In genomic region chr5:149931992-149932436, GRCh38 we compare ENCODE assay signal across 20 cellular contexts. TPM values are rescaled to one million over a fixed set of nuclear protein-coding genes. Genes with fewer than 3 reads are reported as not detected.
DNase-seq lines count a peak whose midpoint lies in the region; ATAC-seq and TF ChIP-seq lines count a peak whose summit lies in the region.
"Had no signal": no experiment of that assay in that cellular context is flagged by ENCODE, and none has a peak within 500 bp of the region (broad histone marks: within the 10 kb centered on the region; RNA-seq: fewer than 3 reads in every experiment).

No MANE protein-coding gene starts in this region.

- intact Hi-C loops in heart left ventricle (cut with DNase I) (no loop called here), cardiac septum (cut with DNase I) (no loop called here), tibial artery (cut with DNase I; ENCODE audit: low total_unique reads) (no loop called here)

- no peak for TF ChIP-seq CTCF in heart left ventricle (IDR thresholded peaks at IDR 0.05)
- no peak for TF ChIP-seq CTCF in tibial artery (IDR thresholded peaks at IDR 0.05)

- TF ChIP-seq POLR2A in heart left ventricle (IDR thresholded peaks at IDR 0.05) = no peak

- H3K4me3 ChIP-seq in heart left ventricle (peak overlapping the region in 7 of 12 donors; percentile 10 to 43 (median 25)), tibial artery (peak overlapping the region; percentile 9 to 21)

- H3K9me3 ChIP-seq in heart left ventricle (no peaks in the 10 kb centered on the region), tibial artery (no peaks in the 10 kb centered on the region)
- H3K9me3 ChIP-seq: ascending aorta, Peyer's patch had no signal

- 81 to 87% (median 83%) methylated on average over 14 of the region's 14 CpGs for WGBS in heart left ventricle, 4 donors

- H3K27me3 ChIP-seq in heart left ventricle (peaks cover 0 to 3% (median 0%) of the 10 kb centered on the region in 9 donors), tibial artery (no peaks in the 10 kb centered on the region)
- H3K27me3 ChIP-seq: ascending aorta, Peyer's patch had no signal

- H3K36me3 ChIP-seq in heart left ventricle (no peaks in the 10 kb centered on the region), tibial artery (no peaks in the 10 kb centered on the region)
- H3K36me3 ChIP-seq: ascending aorta, Peyer's patch had no signal

- no peak for DNase-seq in heart left ventricle
- no peak for DNase-seq in cardiac septum (ENCODE audit: low spot score)
- DNase-seq in NCI-H510A (lab: John Stamatoyannopoulos, UW) = peak; percentile 16
- DNase-seq in cerebellar cortex (ENCODE audit: low spot score) = peak; percentile 47
- no peak for DNase-seq in tibial artery
- no peak for DNase-seq in effector CD4-positive, alpha-beta T cell
- DNase-seq: activated B cell treated with CpG ODN at 0.5 μM for 24 hours; activated CD8-positive, alpha-beta memory T cell treated with anti-CD3 and anti-CD28 coated beads, Interleukin-2, amount 10 ng/mL, durations not matched to agents 7 days and 5 days; activated gamma-delta T cell; cortex of kidney; GF-D8; NCI-H446 treated with DMSO at 0.1 percent for 48 hours; Peyer's patch; stimulated activated CD4-positive, alpha-beta T cell treated with anti-CD3 and anti-CD28 coated beads, Interleukin-2, amount 100 ng/mL, for 24 hours; T-helper 1 cell; trophoblast cell had no signal

- ATAC-seq in heart left ventricle (no peak), GM21360 (IDR thresholded peaks at IDR 0.05; ENCODE audit: unreplicated experiment) (no peak), GM18498 (IDR thresholded peaks at IDR 0.05; ENCODE audit: unreplicated experiment) (no peak)
- ATAC-seq: activated CD8-positive, alpha-beta memory T cell treated with anti-CD3 and anti-CD28 coated beads, Interleukin-2, amount 10 ng/mL, durations not matched to agents 7 days and 5 days had no signal

- H3K4me1 ChIP-seq in heart left ventricle = peaks cover 0 to 4% (median 0%) of the 10 kb centered on the region in 12 donors
- H3K4me1 ChIP-seq in tibial artery = peaks cover 0 to 39% (median 16%) of the 10 kb centered on the region in 4 donors

- H3K27ac ChIP-seq in heart left ventricle = no peak overlapping the region
- H3K27ac ChIP-seq in tibial artery = no peak overlapping the region
- H3K27ac ChIP-seq: ascending aorta had no signal

RNA-seq across cellular contexts. Expression of gene PDE6A, which starts 12.6 kb away (rescaled TPM):
- total RNA-seq in heart left ventricle (under 1 TPM in 8 of 9 donors, not detected in 1; 0.08 to 0.35 (median 0.13) TPM), cardiac septum (0.13 TPM)
- under 1 TPM; 0.04 to 0.08 TPM for polyA plus RNA-seq in heart left ventricle
- total RNA-seq: activated B cell treated with CpG ODN at 0.5 μM for 24 hours; activated CD8-positive, alpha-beta memory T cell treated with anti-CD3 and anti-CD28 coated beads, Interleukin-2, amount 10 ng/mL, durations not matched to agents 7 days and 5 days; ascending aorta; Peyer's patch had no signal
- polyA plus RNA-seq: neural cell had no signal

RNA-seq across cellular contexts. Expression of gene SLC26A2, which starts 28.5 kb away (rescaled TPM):
- total RNA-seq in heart left ventricle (10 to 100 TPM in 1 of 9 donors, 1 to 10 TPM in 8; 3.5 to 14.7 (median 6.8) TPM), cardiac septum (5.8 TPM)
- polyA plus RNA-seq in heart left ventricle = 10 to 100 TPM in 1 of 2 donors, 1 to 10 TPM in 1; 1.5 to 22.1 TPM

Comparison
In these comparisons a context has a peak if more than half of its experiments do, and no peak if none do; other contexts are left out.
1. DNase-seq: peak in NCI-H510A (single experiment) and cerebellar cortex (single experiment); none in heart left ventricle (0 of 5), cardiac septum (single experiment), tibial artery (0 of 2) and effector CD4-positive, alpha-beta T cell (single experiment).